8 cellular contexts compared by ENCODE assay signal in genomic region chr11:10807629-10808552, GRCh38. TPM values are rescaled to one million over a fixed set of nuclear protein-coding genes. Genes with fewer than 3 reads are reported as not detected.
DNase-seq lines count a peak whose midpoint lies in the region; ATAC-seq and FAIRE-seq lines count a peak whose summit lies in the region.

No MANE protein-coding gene starts in this region.

- H3K4me3 Mint-ChIP-seq in activated CD8-positive, alpha-beta T cell treated with anti-CD3 and anti-CD28 coated beads, Interleukin-2, amount 10 ng/mL, durations not matched to agents 7 days and 5 days, result peak overlapping the region; percentile 86
- peak overlapping the region; percentile 95 to 96 for H3K4me3 Mint-ChIP-seq in effector memory CD8-positive, alpha-beta T cell

- peaks cover 52% of the 10 kb centered on the region for H3K36me3 Mint-ChIP-seq in activated CD8-positive, alpha-beta T cell treated with anti-CD3 and anti-CD28 coated beads, Interleukin-2, amount 10 ng/mL, durations not matched to agents 7 days and 5 days (ENCODE audit: low read depth)
- peaks cover 68% of the 10 kb centered on the region for H3K36me3 Mint-ChIP-seq in effector memory CD8-positive, alpha-beta T cell (ENCODE audit: insufficient read depth)

- peak; percentile 17 for ATAC-seq in GM21723 (IDR thresholded peaks at IDR 0.05; ENCODE audit: unreplicated experiment)
- ATAC-seq in activated CD8-positive, alpha-beta T cell treated with anti-CD3 and anti-CD28 coated beads, Interleukin-2, amount 10 ng/mL, durations not matched to agents 7 days and 5 days, result peak; percentile 6
- peak; percentile 1 for ATAC-seq in effector memory CD8-positive, alpha-beta T cell (replicated peaks)

- CTCF ChIA-PET in activated CD8-positive, alpha-beta T cell treated with anti-CD3 and anti-CD28 coated beads, Interleukin-2, amount 10 ng/mL, durations not matched to agents 7 days and 5 days (lab: Charles Lee), result interaction anchor here (0.6 to 2.2 kb wide), 7 partner anchors 10 to 220 kb away, joined by 3 to 39 read pairs (median 8); partner anchors contain the start of genes CTR9 and ZBED5

- peak overlapping the region; percentile 53 for H2AFZ ChIP-seq in mesenchymal stem cell (ENCODE audit: low read depth, low read length)

- H3K4me1 ChIP-seq in mesenchymal stem cell (ENCODE audit: control insufficient read depth, insufficient read depth, low read depth, low read length), result peaks cover 8% of the 10 kb centered on the region

- DNase-seq in COLO668 (lab: John Stamatoyannopoulos, UW; ENCODE audit: unreplicated experiment), result peak; percentile 68
- peak; percentile 54 for DNase-seq in NAMALWA (ENCODE audit: low spot score)
- peak; percentile 54 for DNase-seq in activated CD8-positive, alpha-beta T cell treated with anti-CD3 and anti-CD28 coated beads, Interleukin-2, amount 10 ng/mL, durations not matched to agents 7 days and 5 days
- DNase-seq in effector memory CD8-positive, alpha-beta T cell, result peak; percentile 25 to 38 (median 30)
- peak; percentile 52 for DNase-seq in mesenchymal stem cell
- peak; percentile 40 for DNase-seq in stimulated activated CD8-positive, alpha-beta memory T cell treated with anti-CD3 and anti-CD28 coated beads, Interleukin-12 subunit alpha, Interleukin-12 subunit beta, amount 100 ng/mL, for 4 hours (ENCODE audit: low read depth)
- DNase-seq in GM19239 (ENCODE audit: insufficient read length, low spot score), result no peak

- H3K4me2 ChIP-seq in mesenchymal stem cell (ENCODE audit: low read length, poor library complexity, severe bottlenecking), result peak overlapping the region; percentile 83

- H3K9me3 ChIP-seq in mesenchymal stem cell (ENCODE audit: control insufficient read depth, low read length), result no peaks in the 10 kb centered on the region

- peaks cover 54% of the 10 kb centered on the region for H3K4me1 Mint-ChIP-seq in activated CD8-positive, alpha-beta T cell treated with anti-CD3 and anti-CD28 coated beads, Interleukin-2, amount 10 ng/mL, durations not matched to agents 7 days and 5 days (ENCODE audit: low read depth)
- peaks cover 31 to 44% of the 10 kb centered on the region in 2 donors for H3K4me1 Mint-ChIP-seq in effector memory CD8-positive, alpha-beta T cell (ENCODE audit: low read depth in 2 of 2)

- POLR2A ChIA-PET in activated CD8-positive, alpha-beta T cell treated with anti-CD3 and anti-CD28 coated beads, Interleukin-2, amount 10 ng/mL, durations not matched to agents 7 days and 5 days (lab: Charles Lee), result interaction anchor here (0.6 to 5.9 kb wide), 32 partner anchors 9 to 1446 kb away, joined by 3 to 226 read pairs (median 6); partner anchors contain the start of genes CTR9 and ZBED5

- peak overlapping the region; percentile 98 to 100 for H3K14ac ChIP-seq in mesenchymal stem cell (ENCODE audit: low read length in 2 of 2)

- H3K4me3 ChIP-seq in mesenchymal stem cell (ENCODE audit: insufficient read depth in 1 of 2, low read depth in 1 of 2, low read length in 2 of 2), result peak overlapping the region; percentile 96 to 100

- no peaks in the 10 kb centered on the region for H3K27me3 ChIP-seq in mesenchymal stem cell (ENCODE audit: control insufficient read depth in 1 of 2, insufficient read depth in 1 of 2, low read length in 2 of 2)

- no peaks in the 10 kb centered on the region for H3K79me1 ChIP-seq in mesenchymal stem cell (replicated peaks; ENCODE audit: low read length, poor library complexity, severe bottlenecking)

- peak overlapping the region; percentile 100 for H4K91ac ChIP-seq in mesenchymal stem cell (ENCODE audit: low read length)

- peak overlapping the region; percentile 98 for H2BK5ac ChIP-seq in mesenchymal stem cell (ENCODE audit: low read depth, low read length, poor library complexity, severe bottlenecking)

- peak overlapping the region; percentile 96 for H2BK120ac ChIP-seq in mesenchymal stem cell (ENCODE audit: low read depth, low read length)

- H3K23ac ChIP-seq in mesenchymal stem cell (ENCODE audit: low read length in 2 of 2), result peak overlapping the region; percentile 52 to 100

- peaks cover 17 to 47% of the 10 kb centered on the region in 2 experiments for H3K36me3 ChIP-seq in mesenchymal stem cell (ENCODE audit: control insufficient read depth in 1 of 2, insufficient read depth in 2 of 2, low read depth in 1 of 2, low read length in 2 of 2)

- H3K27ac ChIP-seq in mesenchymal stem cell (ENCODE audit: low read length, poor library complexity, severe bottlenecking), result peak overlapping the region; percentile 93

- peak overlapping the region; percentile 100 for H2AK5ac ChIP-seq in mesenchymal stem cell (ENCODE audit: low read length, severe bottlenecking)

- peak overlapping the region; percentile 100 for H3K18ac ChIP-seq in mesenchymal stem cell (ENCODE audit: low read depth in 1 of 2, low read length in 2 of 2)

- no peak for FAIRE-seq in GM19239 (lab: Jason Lieb, UNC)

- peak overlapping the region; percentile 98 for H3K27ac Mint-ChIP-seq in activated CD8-positive, alpha-beta T cell treated with anti-CD3 and anti-CD28 coated beads, Interleukin-2, amount 10 ng/mL, durations not matched to agents 7 days and 5 days
- H3K27ac Mint-ChIP-seq in effector memory CD8-positive, alpha-beta T cell, result peak overlapping the region; percentile 97 to 98

- H2BK12ac ChIP-seq in mesenchymal stem cell (ENCODE audit: low read length in 2 of 2), result peak overlapping the region in 1 of 2 experiments; percentile 87

- H2BK15ac ChIP-seq in mesenchymal stem cell (ENCODE audit: low read depth, poor library complexity, severe bottlenecking), result peak overlapping the region; percentile 86

- WGBS in mesenchymal stem cell, result under 1% methylated on average over 70 of the region's 71 CpGs

- H3K9ac ChIP-seq in mesenchymal stem cell (ENCODE audit: low read length), result peak overlapping the region; percentile 99

- peak overlapping the region; percentile 100 for H4K8ac ChIP-seq in mesenchymal stem cell (ENCODE audit: low read length)

- no peaks in the 10 kb centered on the region for H3K9me3 Mint-ChIP-seq in activated CD8-positive, alpha-beta T cell treated with anti-CD3 and anti-CD28 coated beads, Interleukin-2, amount 10 ng/mL, durations not matched to agents 7 days and 5 days (ENCODE audit: insufficient read depth)
- no peaks in the 10 kb centered on the region for H3K9me3 Mint-ChIP-seq in effector memory CD8-positive, alpha-beta T cell

- no peaks in the 10 kb centered on the region for H3K27me3 Mint-ChIP-seq in activated CD8-positive, alpha-beta T cell treated with anti-CD3 and anti-CD28 coated beads, Interleukin-2, amount 10 ng/mL, durations not matched to agents 7 days and 5 days (ENCODE audit: low read depth)
- no peaks in the 10 kb centered on the region for H3K27me3 Mint-ChIP-seq in effector memory CD8-positive, alpha-beta T cell

- H3K4ac ChIP-seq in mesenchymal stem cell (ENCODE audit: low read depth in 1 of 2, low read length in 2 of 2), result peak overlapping the region; percentile 100

RNA-seq across cellular contexts. Expression of gene EIF4G2, which starts 0.8 kb away (rescaled TPM):
- 100 to 1,000 TPM; 667 to 682 TPM for total RNA-seq in activated CD8-positive, alpha-beta T cell treated with anti-CD3 and anti-CD28 coated beads, Interleukin-2, amount 10 ng/mL, durations not matched to agents 7 days and 5 days
- 814 TPM for polyA plus RNA-seq in mesenchymal stem cell (2013, experiment 1 of 2)
- polyA plus RNA-seq in mesenchymal stem cell (2013, experiment 2 of 2), result 829 TPM

RNA-seq across cellular contexts. Expression of gene ZBED5, which starts 50.0 kb away (rescaled TPM):
- 10 to 100 TPM; 33.7 to 35.6 TPM for total RNA-seq in activated CD8-positive, alpha-beta T cell treated with anti-CD3 and anti-CD28 coated beads, Interleukin-2, amount 10 ng/mL, durations not matched to agents 7 days and 5 days
- 21.1 TPM for polyA plus RNA-seq in mesenchymal stem cell (2013, experiment 1 of 2)
- 21.4 TPM for polyA plus RNA-seq in mesenchymal stem cell (2013, experiment 2 of 2)

RNA-seq across cellular contexts. Expression of gene CTR9, which starts 56.8 kb away (rescaled TPM):
- 10 to 100 TPM; 43.4 to 44.0 TPM for total RNA-seq in activated CD8-positive, alpha-beta T cell treated with anti-CD3 and anti-CD28 coated beads, Interleukin-2, amount 10 ng/mL, durations not matched to agents 7 days and 5 days
- 25.8 TPM for polyA plus RNA-seq in mesenchymal stem cell (2013, experiment 1 of 2)
- 25.4 TPM for polyA plus RNA-seq in mesenchymal stem cell (2013, experiment 2 of 2)
